ENCODE assay signal across 24 cellular contexts in the genomic region with DNA sequence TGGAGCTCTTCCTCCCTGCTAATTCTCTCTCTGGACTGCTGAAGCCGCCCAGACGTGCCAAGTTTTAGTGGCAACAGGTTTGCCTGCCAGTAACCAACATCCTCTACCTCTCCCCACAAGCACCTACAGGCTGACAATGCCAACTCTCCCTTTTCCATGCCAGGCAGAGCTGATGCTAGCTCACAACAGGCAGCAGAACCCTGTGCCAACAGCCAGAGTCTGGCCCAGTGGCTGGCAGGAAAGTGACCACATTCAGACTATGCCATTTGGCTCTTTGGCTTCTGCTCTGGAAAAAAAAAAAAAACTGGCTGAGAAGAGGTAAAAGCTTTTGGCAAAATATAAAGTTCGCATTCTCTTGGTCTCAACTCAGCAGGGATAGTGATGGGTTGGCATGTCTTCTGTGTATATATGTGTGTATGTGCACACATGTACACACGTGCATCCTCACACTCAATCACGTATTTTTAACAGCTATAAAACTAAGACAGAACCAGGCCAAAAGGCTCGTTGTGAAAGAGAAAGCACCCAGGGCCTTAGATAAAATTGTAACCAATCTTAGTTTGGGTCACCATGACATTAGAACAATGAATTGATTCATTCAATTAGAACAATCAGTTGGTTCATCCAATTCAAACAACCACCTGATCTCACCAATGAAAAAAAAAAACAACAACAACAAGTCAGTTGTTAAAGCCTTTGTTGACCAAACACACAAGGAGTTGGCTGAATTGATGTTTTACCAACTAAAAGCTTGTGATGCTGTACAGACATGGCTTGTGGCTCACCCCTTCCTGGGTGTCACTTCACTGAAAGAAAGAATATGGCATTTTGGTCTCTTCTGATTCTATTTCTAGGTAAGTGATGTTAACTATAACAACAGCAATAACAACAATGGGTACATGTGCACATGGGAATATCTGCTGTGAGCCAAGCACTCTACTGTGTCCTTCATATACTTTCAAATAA. TPM values are rescaled to one million over a fixed set of nuclear protein-coding genes. Genes with fewer than 3 reads are reported as not detected.
DNase-seq lines count a peak whose midpoint lies in the region; ATAC-seq and TF ChIP-seq lines count a peak whose summit lies in the region.
"Had no signal": no experiment of that assay in that cellular context is flagged by ENCODE, and none has a peak within 500 bp of the region (broad histone marks: within the 10 kb centered on the region; RNA-seq: fewer than 3 reads in every experiment).

No MANE protein-coding gene starts in this region.

- peaks cover 0 to 14% (median 2%) of the 10 kb centered on the region in 4 donors for H3K4me1 ChIP-seq in tibial nerve
- H3K4me1 ChIP-seq: psoas muscle had no signal

- H3K36me3 ChIP-seq in tibial nerve, result no peaks in the 10 kb centered on the region

- peak overlapping the region in 3 of 4 donors; percentile 40 to 70 (median 64) for H3K27ac ChIP-seq in tibial nerve
- H3K27ac ChIP-seq: psoas muscle had no signal

- TF ChIP-seq CTCF in omental fat pad (IDR thresholded peaks at IDR 0.05), result no peak
- TF ChIP-seq CTCF in tibial nerve (IDR thresholded peaks at IDR 0.05), result no peak
- no peak for TF ChIP-seq CTCF in lower leg skin (IDR thresholded peaks at IDR 0.05)

- no peak for TF ChIP-seq POLR2A in tibial nerve (IDR thresholded peaks at IDR 0.05)
- TF ChIP-seq POLR2A in lower leg skin (IDR thresholded peaks at IDR 0.05), result no peak

- intact Hi-C loops in Right ventricle myocardium superior (cut with DNase I), result no loop called here
- intact Hi-C loops in cardiac septum (cut with DNase I), result no loop called here
- intact Hi-C loops in lower leg skin (cut with DNase I; ENCODE audit: low total_unique reads), result no loop called here

- DNase-seq in Right ventricle myocardium superior, result no peak
- DNase-seq in cardiac septum (ENCODE audit: low spot score), result no peak
- peak; percentile 97 for DNase-seq in globus pallidus (ENCODE audit: low spot score)
- DNase-seq in omental fat pad (ENCODE audit: low spot score), result no peak
- no peak for DNase-seq in tibial nerve (ENCODE audit: low spot score in 2 of 2)
- DNase-seq in T1000 (lab: John Stamatoyannopoulos, UW), result no peak
- DNase-seq in lower leg skin (ENCODE audit: low spot score in 2 of 2), result no peak
- DNase-seq: activated CD4-positive, alpha-beta memory T cell treated with anti-CD3 and anti-CD28 coated beads for 36 hours; activated gamma-delta T cell treated with Interleukin-2 at 50 U/mL for 16 hours; activated T-cell treated with anti-CD3 and anti-CD28 coated beads for 4 hours; EL; H7; KG1; naive thymus-derived CD4-positive, alpha-beta T cell; NCI-H1694 treated with DMSO at 0.1 percent for 48 hours; NCI-H2227 treated with DMSO at 0.1 percent for 48 hours; psoas muscle; SK-N-SH; stimulated activated CD4-positive, alpha-beta T cell treated with anti-CD3 and anti-CD28 coated beads, Interleukin-4, amount 100 ng/mL, for 24 hours; stimulated activated naive CD8-positive, alpha-beta T cell treated with anti-CD3 and anti-CD28 coated beads, Interleukin-15, amount 100 ng/mL, for 72 hours had no signal

- H3K4me3 ChIP-seq in tibial nerve, result no peak overlapping the region
- H3K4me3 ChIP-seq in lower leg skin (ENCODE audit: low read depth, poor library complexity, severe bottlenecking), result no peak overlapping the region
- H3K4me3 ChIP-seq: psoas muscle had no signal

- 55 to 64% methylated on average over 6 of the region's 6 CpGs for WGBS in tibial nerve, 2 donors
- WGBS in lower leg skin, 2 donors, result 37 to 51% methylated on average over 6 of the region's 6 CpGs

- no peaks in the 10 kb centered on the region for H3K27me3 ChIP-seq in tibial nerve

- H3K9me3 ChIP-seq in tibial nerve, result no peaks in the 10 kb centered on the region
- H3K9me3 ChIP-seq: psoas muscle, SK-N-SH had no signal

- peak; percentile 73 for ATAC-seq in Right ventricle myocardium superior (ENCODE audit: poor library complexity)
- ATAC-seq in omental fat pad (ENCODE audit: low FRiP score), result peak; percentile 15
- ATAC-seq in HG03097 (IDR thresholded peaks at IDR 0.05; ENCODE audit: low FRiP score, unreplicated experiment), result no peak
- ATAC-seq: naive thymus-derived CD4-positive, alpha-beta T cell; psoas muscle; WTC11 had no signal

- peak in 1 of 2 donors; percentile 19 for TF ChIP-seq EP300 in tibial nerve (IDR thresholded peaks at IDR 0.05)

RNA-seq across cellular contexts. Expression of gene TRIM29, which starts 48.6 kb away (rescaled TPM):
- total RNA-seq in Right ventricle myocardium superior, result not detected
- total RNA-seq in cardiac septum, result not detected
- 1 to 10 TPM; 1.3 to 5.7 (median 3.0) TPM for total RNA-seq in omental fat pad
- 10 to 100 TPM in 3 of 4 donors, 1 to 10 TPM in 1; 2.4 to 64.9 (median 40.7) TPM for total RNA-seq in tibial nerve
- 1,000 to 10,000 TPM; 1,092 to 1,522 (median 1,226) TPM for total RNA-seq in lower leg skin
- total RNA-seq: activated CD4-positive, alpha-beta memory T cell treated with anti-CD3 and anti-CD28 coated beads for 36 hours; B cell; HT1080; naive thymus-derived CD4-positive, alpha-beta T cell had no signal

Comparison
In these comparisons a context has a peak if more than half of its experiments do, and no peak if none do; other contexts are left out.
1. RNA of gene TRIM29, which starts 48.6 kb away (total RNA-seq): 1,092 to 1,522 TPM in lower leg skin; 2.4 to 64.9 TPM in tibial nerve, 1.3 to 5.7 TPM in omental fat pad, not detected in cardiac septum (single experiment) and not detected in Right ventricle myocardium superior (single experiment); every median in the first group is over 10 times any median in the second.